Comparison of ENCODE assay signal across 13 cellular contexts in genomic region chr13:40059540-40060232, GRCh38.
A peak's percentile ranks its signal among the peaks of the same experiment; 100 is the strongest.
DNase-seq lines count a peak whose midpoint lies in the region; ATAC-seq and TF ChIP-seq lines count a peak whose summit lies in the region.
"Had no signal": no experiment of that assay in that cellular context is flagged by ENCODE, and none has a peak within 500 bp of the region (broad histone marks: within the 10 kb centered on the region; RNA-seq: fewer than 3 reads in every experiment).

No MANE protein-coding gene starts in this region.

- intact Hi-C loops in MCF 10A (cut with micrococcal nuclease) (loop anchor here (2.0 to 10.0 kb wide), 6 partner anchors 49 to 535 kb away; no protein-coding TSS in a partner anchor), left ventricle myocardium inferior (cut with micrococcal nuclease) (no loop called here)

- H4K20me1 ChIP-seq in osteoblast (ENCODE audit: insufficient read depth, low read length) = no peaks in the 10 kb centered on the region

- no peaks in the 10 kb centered on the region for H3K27me3 ChIP-seq in osteoblast (ENCODE audit: insufficient read depth, low read length)
- H3K27me3 ChIP-seq in left ventricle myocardium inferior (ENCODE audit: low read depth) = peaks cover 5% of the 10 kb centered on the region

- no peaks in the 10 kb centered on the region for H3K79me2 ChIP-seq in osteoblast (ENCODE audit: insufficient read depth, low read length)

- H3K36me3 Mint-ChIP-seq in MCF 10A (ENCODE audit: insufficient read depth, unreplicated experiment) (peaks cover 7% of the 10 kb centered on the region), HFFc6 (ENCODE audit: low read depth) (no peaks in the 10 kb centered on the region)
- H3K36me3 Mint-ChIP-seq: activated naive CD4-positive, alpha-beta T cell treated with anti-CD3 and anti-CD28 coated beads, Interleukin-2, amount 10 ng/mL, durations not matched to agents 7 days and 5 days; mesothelial cell of epicardium had no signal

- H3K4me3 Mint-ChIP-seq in MCF 10A (ENCODE audit: unreplicated experiment) (peak overlapping the region; percentile 67), HFFc6 (no peak overlapping the region)
- H3K4me3 Mint-ChIP-seq: activated naive CD4-positive, alpha-beta T cell treated with anti-CD3 and anti-CD28 coated beads, Interleukin-2, amount 10 ng/mL, durations not matched to agents 7 days and 5 days; mesothelial cell of epicardium had no signal

- H3K27ac Mint-ChIP-seq in MCF 10A (ENCODE audit: low read depth, unreplicated experiment) (peak overlapping the region; percentile 96), HFFc6 (no peak overlapping the region)
- H3K27ac Mint-ChIP-seq: activated naive CD4-positive, alpha-beta T cell treated with anti-CD3 and anti-CD28 coated beads, Interleukin-2, amount 10 ng/mL, durations not matched to agents 7 days and 5 days; mesothelial cell of epicardium; progenitor cell of endocrine pancreas had no signal

- TF ChIP-seq CTCF in MCF 10A (IDR thresholded peaks at IDR 0.05; ENCODE audit: unreplicated experiment) (no peak), osteoblast (IDR thresholded peaks at IDR 0.05; ENCODE audit: extremely low read depth, low read depth, low read length) (no peak), left ventricle myocardium inferior (IDR thresholded peaks at IDR 0.05; ENCODE audit: borderline replicate concordance) (no peak), HFFc6 (IDR thresholded peaks at IDR 0.05) (no peak)

- TSS peak; percentile 75 for BruUV-seq in MCF 10A (replicated peaks; lab: Mats Ljungman, UMichigan)

- POLR2A ChIA-PET in MCF 10A (lab: Yijun Ruan, JAX) = interaction anchor here (0.5 to 5.7 kb wide), 64 partner anchors 16 to 613 kb away, joined by 3 to 54 read pairs (median 5); no protein-coding TSS in a partner anchor

- H3K9me3 ChIP-seq in osteoblast (ENCODE audit: low read depth, low read length) = no peaks in the 10 kb centered on the region
- no peaks in the 10 kb centered on the region for H3K9me3 ChIP-seq in left ventricle myocardium inferior (replicated peaks)

- H3K4me3 ChIP-seq in osteoblast (ENCODE audit: insufficient read depth, low read length) = no peak overlapping the region
- H3K4me3 ChIP-seq in left ventricle myocardium inferior = no peak overlapping the region

- no peaks in the 10 kb centered on the region for H3K36me3 ChIP-seq in osteoblast (ENCODE audit: insufficient read depth, low read length)
- H3K36me3 ChIP-seq in left ventricle myocardium inferior = no peaks in the 10 kb centered on the region

- DNase-seq in NCI-H1694 treated with DMSO at 0.1 percent for 48 hours (lab: John Stamatoyannopoulos, UW) (peak; percentile 79), NCI-H1694 (lab: John Stamatoyannopoulos, UW) (no peak), MCF 10A (ENCODE audit: unreplicated experiment) (peak; percentile 79), osteoblast (ENCODE audit: insufficient read length, low spot score, missing footprints) (no peak), left ventricle myocardium inferior (no peak), HFFc6 (no peak), NCI-H2227 (lab: John Stamatoyannopoulos, UW; ENCODE audit: unreplicated experiment) (no peak)
- DNase-seq: activated naive CD4-positive, alpha-beta T cell treated with anti-CD3 and anti-CD28 coated beads, Interleukin-2, amount 10 ng/mL, durations not matched to agents 7 days and 5 days; DMS53; effector memory CD4-positive, alpha-beta T cell had no signal

- peaks cover 74% of the 10 kb centered on the region for H3K4me1 Mint-ChIP-seq in MCF 10A (ENCODE audit: insufficient read depth, unreplicated experiment)
- H3K4me1 Mint-ChIP-seq in HFFc6 (ENCODE audit: low read depth) = peaks cover 4% of the 10 kb centered on the region; the same call in 1 of the 2 replicates

- no peaks in the 10 kb centered on the region for H3K27me3 Mint-ChIP-seq in MCF 10A (ENCODE audit: insufficient read depth, unreplicated experiment)
- peaks cover 7% of the 10 kb centered on the region for H3K27me3 Mint-ChIP-seq in HFFc6 (ENCODE audit: insufficient read depth)

- H3K4me1 ChIP-seq in osteoblast (ENCODE audit: insufficient read depth, low read length) (peaks cover 61% of the 10 kb centered on the region), left ventricle myocardium inferior (peaks cover 6% of the 10 kb centered on the region)

- H3K27ac ChIP-seq in osteoblast (ENCODE audit: low read depth, low read length) (peak overlapping the region; percentile 18), left ventricle myocardium inferior (replicated peaks) (no peak overlapping the region)

- H2AFZ ChIP-seq in osteoblast (ENCODE audit: low read length) = no peak overlapping the region

- peak; percentile 2 for ATAC-seq in HG03175 (IDR thresholded peaks at IDR 0.05; ENCODE audit: unreplicated experiment)

- no peaks in the 10 kb centered on the region for H3K9me3 Mint-ChIP-seq in MCF 10A (ENCODE audit: unreplicated experiment)
- H3K9me3 Mint-ChIP-seq in HFFc6 = no peaks in the 10 kb centered on the region; the same call in 1 of the 2 replicates
- H3K9me3 Mint-ChIP-seq: activated naive CD4-positive, alpha-beta T cell treated with anti-CD3 and anti-CD28 coated beads, Interleukin-2, amount 10 ng/mL, durations not matched to agents 7 days and 5 days; mesothelial cell of epicardium had no signal

- peak overlapping the region; percentile 38 for H3K4me2 ChIP-seq in osteoblast (ENCODE audit: insufficient read depth, low read length)

- CTCF ChIA-PET in MCF 10A (lab: Yijun Ruan, JAX) = interaction anchor here (0.6 to 2.6 kb wide), 15 partner anchors 25 to 624 kb away, joined by 3 to 11 read pairs (median 3); no protein-coding TSS in a partner anchor

Comparison
In these comparisons a context has a peak if more than half of its experiments do, and no peak if none do; other contexts are left out.
1. DNase-seq: peak in NCI-H1694 treated with DMSO at 0.1 percent for 48 hours (single experiment) and MCF 10A (single experiment); none in NCI-H1694 (single experiment), osteoblast (single experiment), left ventricle myocardium inferior (single experiment), HFFc6 (single experiment) and NCI-H2227 (single experiment).